12 cellular contexts compared by ENCODE assay signal in the genomic region with DNA sequence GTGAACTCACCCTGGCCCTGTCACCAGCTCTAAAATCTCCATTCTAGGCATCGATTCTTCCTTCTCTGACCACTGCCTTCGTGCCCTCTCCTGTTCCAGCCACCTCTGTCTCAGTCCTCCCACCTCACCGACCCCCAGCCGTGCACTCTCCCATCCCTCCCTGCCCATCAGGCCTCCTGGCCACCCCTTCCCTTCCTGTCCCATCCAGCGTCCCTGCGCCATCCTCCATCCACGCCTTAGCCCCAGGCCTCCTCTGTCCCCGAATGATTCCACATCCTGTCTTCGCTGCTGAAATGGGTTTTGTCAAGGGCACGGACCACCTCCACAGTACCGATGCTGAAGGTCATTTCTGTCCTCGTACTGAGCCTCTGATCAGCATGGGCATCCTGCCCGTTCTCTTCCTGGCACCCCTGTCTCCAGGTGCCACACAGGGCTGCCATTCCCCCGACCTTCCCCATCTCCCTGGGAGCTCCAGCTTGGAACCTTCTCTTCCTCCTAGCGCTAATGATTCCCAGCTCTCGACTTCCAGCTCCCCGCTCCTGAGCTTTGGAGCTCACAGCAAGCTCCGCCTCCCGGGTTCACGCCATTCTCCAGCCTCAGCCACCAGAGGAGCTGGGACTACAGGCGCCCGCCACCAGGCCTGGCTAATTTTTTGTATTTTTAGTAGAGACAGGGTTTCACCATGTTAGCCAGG. TPM values are rescaled to one million over a fixed set of nuclear protein-coding genes. Genes with fewer than 3 reads are reported as not detected.
DNase-seq lines count a peak whose midpoint lies in the region; ATAC-seq and TF ChIP-seq lines count a peak whose summit lies in the region.
"Had no signal": no experiment of that assay in that cellular context is flagged by ENCODE, and none has a peak within 500 bp of the region (broad histone marks: within the 10 kb centered on the region; RNA-seq: fewer than 3 reads in every experiment).

No MANE protein-coding gene starts in this region.

- no peak overlapping the region for H3K4me3 ChIP-seq in WERI-Rb-1 (ENCODE audit: low read depth, low read length)
- H3K4me3 ChIP-seq in stomach = no peak overlapping the region
- H3K4me3 ChIP-seq: lung had no signal

- no peak for TF ChIP-seq CTCF in WERI-Rb-1 (IDR thresholded peaks at IDR 0.05; ENCODE audit: low read depth, low read length)
- no peak for TF ChIP-seq CTCF in glutamatergic neuron (IDR thresholded peaks at IDR 0.05; ENCODE audit: partially characterized antibody, unreplicated experiment)
- TF ChIP-seq CTCF in stomach (IDR thresholded peaks at IDR 0.05) = no peak

- H3K27ac ChIP-seq in WERI-Rb-1 = peak overlapping the region; percentile 95
- peak overlapping the region in 3 of 5 donors; percentile 7 to 97 (median 94) for H3K27ac ChIP-seq in stomach

- H3K9me3 ChIP-seq in WERI-Rb-1 (ENCODE audit: severe bottlenecking) = no peaks in the 10 kb centered on the region
- H3K9me3 ChIP-seq in stomach = no peaks in the 10 kb centered on the region
- H3K9me3 ChIP-seq: thoracic aorta had no signal

- H3K4me3 Mint-ChIP-seq in T-helper 2 cell treated with Interferon-gamma antibody and Interleukin-4, amounts not matched to agents 5 μg/mL and 100 μg/mL, for 36 hours = peak overlapping the region; percentile 30
- peak overlapping the region; percentile 13 for H3K4me3 Mint-ChIP-seq in glutamatergic neuron (ENCODE audit: unreplicated experiment)

- peaks cover 28% of the 10 kb centered on the region for H3K36me3 Mint-ChIP-seq in T-helper 2 cell treated with Interferon-gamma antibody and Interleukin-4, amounts not matched to agents 5 μg/mL and 100 μg/mL, for 36 hours (ENCODE audit: low read depth)
- peaks cover 4% of the 10 kb centered on the region for H3K36me3 Mint-ChIP-seq in glutamatergic neuron (ENCODE audit: unreplicated experiment)

- H3K36me3 ChIP-seq in WERI-Rb-1 (peaks cover 42% of the 10 kb centered on the region), stomach (peaks cover 39 to 54% (median 49%) of the 10 kb centered on the region in 4 donors)

- DNase-seq in T-helper 2 cell treated with Interferon-gamma antibody and Interleukin-4, amounts not matched to agents 5 μg/mL and 100 μg/mL, for 36 hours (ENCODE audit: low spot score) = no peak
- DNase-seq in T-helper 2 cell (no peak), WERI-Rb-1 (peak; percentile 63), glutamatergic neuron (no peak), stomach (no peak), DMS53 treated with DMSO at 0.1 percent for 48 hours (lab: John Stamatoyannopoulos, UW; ENCODE audit: unreplicated experiment) (no peak), AG08395 (ENCODE audit: low spot score) (no peak)
- DNase-seq: aorta, NCI-H69 had no signal

- peaks cover 19% of the 10 kb centered on the region for H3K4me1 Mint-ChIP-seq in T-helper 2 cell treated with Interferon-gamma antibody and Interleukin-4, amounts not matched to agents 5 μg/mL and 100 μg/mL, for 36 hours (ENCODE audit: low read depth)
- peaks cover 27% of the 10 kb centered on the region for H3K4me1 Mint-ChIP-seq in glutamatergic neuron (ENCODE audit: low read depth, unreplicated experiment)

- TF ChIP-seq POLR2A in stomach (IDR thresholded peaks at IDR 0.05) = no peak

- no peak for TF ChIP-seq EP300 in stomach (IDR thresholded peaks at IDR 0.05)

- 77 to 81% (median 79%) methylated on average over 22 of the region's 22 CpGs for WGBS in stomach, 5 donors

- H3K27ac Mint-ChIP-seq in T-helper 2 cell treated with Interferon-gamma antibody and Interleukin-4, amounts not matched to agents 5 μg/mL and 100 μg/mL, for 36 hours = peak overlapping the region; percentile 56
- H3K27ac Mint-ChIP-seq in glutamatergic neuron (ENCODE audit: unreplicated experiment) = peak overlapping the region; percentile 80

- H3K27me3 ChIP-seq in WERI-Rb-1 (ENCODE audit: insufficient read depth, low read depth, severe bottlenecking) (no peaks in the 10 kb centered on the region), stomach (no peaks in the 10 kb centered on the region)

- intact Hi-C loops in stomach (cut with DNase I; ENCODE audit: low total_unique reads) = no loop called here

- ATAC-seq in HG02884 (IDR thresholded peaks at IDR 0.05; ENCODE audit: unreplicated experiment) = no peak

- H3K9me3 Mint-ChIP-seq in T-helper 2 cell treated with Interferon-gamma antibody and Interleukin-4, amounts not matched to agents 5 μg/mL and 100 μg/mL, for 36 hours = no peaks in the 10 kb centered on the region
- peaks cover 17% of the 10 kb centered on the region for H3K9me3 Mint-ChIP-seq in glutamatergic neuron (ENCODE audit: unreplicated experiment)

- peaks cover 19 to 60% (median 44%) of the 10 kb centered on the region in 4 donors for H3K4me1 ChIP-seq in stomach

- H3K27me3 Mint-ChIP-seq in T-helper 2 cell treated with Interferon-gamma antibody and Interleukin-4, amounts not matched to agents 5 μg/mL and 100 μg/mL, for 36 hours (ENCODE audit: low read depth) = no peaks in the 10 kb centered on the region
- H3K27me3 Mint-ChIP-seq in glutamatergic neuron (ENCODE audit: unreplicated experiment) = peaks cover 19% of the 10 kb centered on the region

RNA-seq across cellular contexts. Expression of a gene that starts 2.6 kb away (rescaled TPM):
- 24.3 TPM for total RNA-seq in glutamatergic neuron (ENCODE audit: unreplicated experiment)
- total RNA-seq in stomach = 10 to 100 TPM in 3 of 5 donors, 1 to 10 TPM in 1, not detected in 1; 9.2 to 26.6 (median 16.9) TPM
- 10 to 100 TPM in 1 of 3 donors, 1 to 10 TPM in 2; 8.1 to 10.6 (median 9.5) TPM for polyA plus RNA-seq in stomach

RNA-seq across cellular contexts. Expression of a gene that starts 10.5 kb away (rescaled TPM):
- total RNA-seq in glutamatergic neuron (ENCODE audit: unreplicated experiment) = 133 TPM
- total RNA-seq in stomach = 100 to 1,000 TPM in 1 of 5 donors, 10 to 100 TPM in 3, 1 to 10 TPM in 1; 9.3 to 244 (median 29.9) TPM
- 10 to 100 TPM; 54.2 to 89.2 (median 73.9) TPM for polyA plus RNA-seq in stomach

RNA-seq across cellular contexts. Expression of a gene that starts 15.8 kb away (rescaled TPM):
- total RNA-seq in glutamatergic neuron (ENCODE audit: unreplicated experiment) (2.1 TPM), stomach (10 to 100 TPM in 4 of 5 donors, 1 to 10 TPM in 1; 3.5 to 40.4 (median 11.9) TPM)
- polyA plus RNA-seq in stomach = 10 to 100 TPM; 24.2 to 34.7 (median 28.4) TPM

RNA-seq across cellular contexts. Expression of a gene that starts 39.1 kb away (rescaled TPM):
- total RNA-seq in glutamatergic neuron (ENCODE audit: unreplicated experiment) (111 TPM), stomach (100 to 1,000 TPM in 1 of 5 donors, 10 to 100 TPM in 4; 28.6 to 122 (median 46.1) TPM)
- polyA plus RNA-seq in stomach = 100 to 1,000 TPM in 1 of 3 donors, 10 to 100 TPM in 2; 87.3 to 104 (median 98.6) TPM

RNA-seq across cellular contexts. Expression of a gene that starts 46.6 kb away (rescaled TPM):
- 110 TPM for total RNA-seq in glutamatergic neuron (ENCODE audit: unreplicated experiment)
- 10 to 100 TPM in 4 of 5 donors, 1 to 10 TPM in 1; 3.8 to 21.7 (median 19.6) TPM for total RNA-seq in stomach
- polyA plus RNA-seq in stomach = 10 to 100 TPM in 1 of 3 donors, 1 to 10 TPM in 2; 1.7 to 10.4 (median 6.8) TPM
